ENCODE assay signal across 13 cellular contexts in the genomic region with DNA sequence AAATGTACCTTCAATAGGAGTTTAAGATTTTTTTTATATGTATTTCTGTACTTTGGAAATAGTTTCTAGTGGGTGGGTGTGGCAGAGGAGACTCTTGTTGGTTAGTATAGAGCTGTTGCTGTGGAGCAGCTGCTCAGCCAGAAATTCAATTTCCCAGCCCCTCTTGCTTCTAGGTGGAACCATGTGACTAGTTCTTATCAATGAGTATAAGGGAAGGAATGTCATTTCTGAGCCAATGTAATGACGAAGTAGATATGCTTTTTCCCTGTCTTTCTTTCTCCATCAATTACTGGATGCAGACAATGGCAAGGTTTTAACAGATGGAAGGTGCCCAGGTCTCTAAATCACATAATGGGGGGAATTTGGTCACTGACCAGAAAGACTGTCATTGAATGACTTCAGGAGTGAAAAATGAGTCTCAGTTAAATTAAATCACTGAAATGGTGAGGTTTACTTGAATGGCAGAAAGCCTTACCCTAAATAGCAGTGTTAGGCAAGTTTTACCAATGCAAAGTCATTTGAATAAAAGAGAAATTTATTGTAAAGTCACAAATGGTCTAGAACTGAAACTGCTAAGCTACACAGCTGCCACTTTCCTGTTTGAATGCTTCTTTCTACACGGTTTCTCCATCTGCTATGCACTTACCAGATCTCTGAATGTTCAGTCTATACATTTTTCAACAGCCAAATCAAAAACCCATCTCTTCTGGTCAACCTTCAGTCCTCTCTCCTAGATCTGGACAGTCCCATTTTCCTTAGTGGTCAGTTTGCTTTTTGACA.
DNase-seq lines count a peak whose midpoint lies in the region; ATAC-seq and TF ChIP-seq lines count a peak whose summit lies in the region.
"Had no signal": no experiment of that assay in that cellular context is flagged by ENCODE, and none has a peak within 500 bp of the region (broad histone marks: within the 10 kb centered on the region; RNA-seq: fewer than 3 reads in every experiment).

No MANE protein-coding gene starts in this region.

- peak; percentile 95 for DNase-seq in A172 (ENCODE audit: low spot score)
- peak; percentile 87 for DNase-seq in choroid plexus epithelial cell (ENCODE audit: low read depth)
- DNase-seq in NCI-H1092 (lab: John Stamatoyannopoulos, UW) = no peak
- no peak for DNase-seq in C1 segment of cervical spinal cord (lab: John Stamatoyannopoulos, UW)
- DNase-seq in retina = no peak
- DNase-seq in head of caudate nucleus = no peak
- DNase-seq: activated CD8-positive, alpha-beta memory T cell treated with anti-CD3 and anti-CD28 coated beads for 24 hours; activated naive CD4-positive, alpha-beta T cell; NCI-H1048; T-helper 9 cell had no signal

- intact Hi-C loops in head of caudate nucleus (cut with DNase I) = no loop called here

- no peak overlapping the region for H3K4me3 ChIP-seq in choroid plexus epithelial cell (ENCODE audit: low read depth, low read length)

- TF ChIP-seq CTCF in choroid plexus epithelial cell (conservative IDR thresholded peaks at IDR 0.05; ENCODE audit: low read depth, low read length) = no peak

- peak; percentile 84 for ATAC-seq in GM19395 (IDR thresholded peaks at IDR 0.05; ENCODE audit: unreplicated experiment)
- peak; percentile 79 for ATAC-seq in HG03354 (IDR thresholded peaks at IDR 0.05; ENCODE audit: poor library complexity, severe bottlenecking, unreplicated experiment)
- ATAC-seq: esophagus mucosa had no signal

Comparison
In these comparisons a context has a peak if more than half of its experiments do, and no peak if none do; other contexts are left out.
1. DNase-seq: peak in A172 (single experiment) and choroid plexus epithelial cell (single experiment); none in NCI-H1092 (single experiment), C1 segment of cervical spinal cord (0 of 14), retina (single experiment) and head of caudate nucleus (0 of 42).